1 cellular context compared by ENCODE assay signal in the genomic region with DNA sequence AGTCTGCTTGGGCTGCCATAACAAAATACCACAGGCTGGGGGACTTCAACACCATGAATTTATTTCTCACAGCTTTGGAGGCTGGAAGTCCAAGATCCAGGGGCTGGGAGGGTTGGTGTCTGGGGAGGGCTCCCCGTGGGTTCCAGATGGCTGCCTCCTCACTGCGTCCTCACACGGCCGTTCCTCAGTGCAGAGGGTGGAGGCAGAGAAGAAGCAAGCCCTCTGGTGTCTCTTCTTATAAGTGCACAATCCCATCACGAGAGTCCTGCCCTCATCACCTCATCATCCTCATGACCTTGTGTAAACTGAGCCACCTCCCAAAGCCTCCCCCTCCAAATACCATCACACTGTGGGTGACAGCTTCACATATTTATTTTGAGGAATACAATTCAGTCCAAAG.
TF ChIP-seq lines count a peak whose summit lies in the region.

No MANE protein-coding gene starts in this region.

TF ChIP-seq in H1, 55 proteins besides CTCF, POLR2A, EP300 and RAD21 (continued from another document):
- TF ChIP-seq GABPA (IDR thresholded peaks at IDR 0.05; ENCODE audit: borderline replicate concordance, insufficient read depth, low read length) (no peak), YY1 (IDR thresholded peaks at IDR 0.05; ENCODE audit: low read depth, low read length) (no peak), RBBP5 (IDR thresholded peaks at IDR 0.05; ENCODE audit: borderline replicate concordance, low read depth, low read length) (no peak), CBX5 (IDR thresholded peaks at IDR 0.05; ENCODE audit: low read depth, low read length) (no peak), RXRA (IDR thresholded peaks at IDR 0.05; ENCODE audit: insufficient read depth, low read depth, low read length) (no peak), SIRT6 (IDR thresholded peaks at IDR 0.05; ENCODE audit: low read length) (no peak), EZH2 (IDR thresholded peaks at IDR 0.05; ENCODE audit: low read depth, low read length, severe bottlenecking) (no peak), ATF3 (IDR thresholded peaks at IDR 0.05; ENCODE audit: insufficient read depth, low read depth, low read length) (no peak), KDM1A (IDR thresholded peaks at IDR 0.05; ENCODE audit: borderline replicate concordance, low read length) (no peak), HDAC2 (IDR thresholded peaks at IDR 0.05; ENCODE audit: borderline replicate concordance in 1 of 2, low read depth in 2 of 2, low read length in 2 of 2) (no peak)
- TF ChIP-seq, protein P1, sequence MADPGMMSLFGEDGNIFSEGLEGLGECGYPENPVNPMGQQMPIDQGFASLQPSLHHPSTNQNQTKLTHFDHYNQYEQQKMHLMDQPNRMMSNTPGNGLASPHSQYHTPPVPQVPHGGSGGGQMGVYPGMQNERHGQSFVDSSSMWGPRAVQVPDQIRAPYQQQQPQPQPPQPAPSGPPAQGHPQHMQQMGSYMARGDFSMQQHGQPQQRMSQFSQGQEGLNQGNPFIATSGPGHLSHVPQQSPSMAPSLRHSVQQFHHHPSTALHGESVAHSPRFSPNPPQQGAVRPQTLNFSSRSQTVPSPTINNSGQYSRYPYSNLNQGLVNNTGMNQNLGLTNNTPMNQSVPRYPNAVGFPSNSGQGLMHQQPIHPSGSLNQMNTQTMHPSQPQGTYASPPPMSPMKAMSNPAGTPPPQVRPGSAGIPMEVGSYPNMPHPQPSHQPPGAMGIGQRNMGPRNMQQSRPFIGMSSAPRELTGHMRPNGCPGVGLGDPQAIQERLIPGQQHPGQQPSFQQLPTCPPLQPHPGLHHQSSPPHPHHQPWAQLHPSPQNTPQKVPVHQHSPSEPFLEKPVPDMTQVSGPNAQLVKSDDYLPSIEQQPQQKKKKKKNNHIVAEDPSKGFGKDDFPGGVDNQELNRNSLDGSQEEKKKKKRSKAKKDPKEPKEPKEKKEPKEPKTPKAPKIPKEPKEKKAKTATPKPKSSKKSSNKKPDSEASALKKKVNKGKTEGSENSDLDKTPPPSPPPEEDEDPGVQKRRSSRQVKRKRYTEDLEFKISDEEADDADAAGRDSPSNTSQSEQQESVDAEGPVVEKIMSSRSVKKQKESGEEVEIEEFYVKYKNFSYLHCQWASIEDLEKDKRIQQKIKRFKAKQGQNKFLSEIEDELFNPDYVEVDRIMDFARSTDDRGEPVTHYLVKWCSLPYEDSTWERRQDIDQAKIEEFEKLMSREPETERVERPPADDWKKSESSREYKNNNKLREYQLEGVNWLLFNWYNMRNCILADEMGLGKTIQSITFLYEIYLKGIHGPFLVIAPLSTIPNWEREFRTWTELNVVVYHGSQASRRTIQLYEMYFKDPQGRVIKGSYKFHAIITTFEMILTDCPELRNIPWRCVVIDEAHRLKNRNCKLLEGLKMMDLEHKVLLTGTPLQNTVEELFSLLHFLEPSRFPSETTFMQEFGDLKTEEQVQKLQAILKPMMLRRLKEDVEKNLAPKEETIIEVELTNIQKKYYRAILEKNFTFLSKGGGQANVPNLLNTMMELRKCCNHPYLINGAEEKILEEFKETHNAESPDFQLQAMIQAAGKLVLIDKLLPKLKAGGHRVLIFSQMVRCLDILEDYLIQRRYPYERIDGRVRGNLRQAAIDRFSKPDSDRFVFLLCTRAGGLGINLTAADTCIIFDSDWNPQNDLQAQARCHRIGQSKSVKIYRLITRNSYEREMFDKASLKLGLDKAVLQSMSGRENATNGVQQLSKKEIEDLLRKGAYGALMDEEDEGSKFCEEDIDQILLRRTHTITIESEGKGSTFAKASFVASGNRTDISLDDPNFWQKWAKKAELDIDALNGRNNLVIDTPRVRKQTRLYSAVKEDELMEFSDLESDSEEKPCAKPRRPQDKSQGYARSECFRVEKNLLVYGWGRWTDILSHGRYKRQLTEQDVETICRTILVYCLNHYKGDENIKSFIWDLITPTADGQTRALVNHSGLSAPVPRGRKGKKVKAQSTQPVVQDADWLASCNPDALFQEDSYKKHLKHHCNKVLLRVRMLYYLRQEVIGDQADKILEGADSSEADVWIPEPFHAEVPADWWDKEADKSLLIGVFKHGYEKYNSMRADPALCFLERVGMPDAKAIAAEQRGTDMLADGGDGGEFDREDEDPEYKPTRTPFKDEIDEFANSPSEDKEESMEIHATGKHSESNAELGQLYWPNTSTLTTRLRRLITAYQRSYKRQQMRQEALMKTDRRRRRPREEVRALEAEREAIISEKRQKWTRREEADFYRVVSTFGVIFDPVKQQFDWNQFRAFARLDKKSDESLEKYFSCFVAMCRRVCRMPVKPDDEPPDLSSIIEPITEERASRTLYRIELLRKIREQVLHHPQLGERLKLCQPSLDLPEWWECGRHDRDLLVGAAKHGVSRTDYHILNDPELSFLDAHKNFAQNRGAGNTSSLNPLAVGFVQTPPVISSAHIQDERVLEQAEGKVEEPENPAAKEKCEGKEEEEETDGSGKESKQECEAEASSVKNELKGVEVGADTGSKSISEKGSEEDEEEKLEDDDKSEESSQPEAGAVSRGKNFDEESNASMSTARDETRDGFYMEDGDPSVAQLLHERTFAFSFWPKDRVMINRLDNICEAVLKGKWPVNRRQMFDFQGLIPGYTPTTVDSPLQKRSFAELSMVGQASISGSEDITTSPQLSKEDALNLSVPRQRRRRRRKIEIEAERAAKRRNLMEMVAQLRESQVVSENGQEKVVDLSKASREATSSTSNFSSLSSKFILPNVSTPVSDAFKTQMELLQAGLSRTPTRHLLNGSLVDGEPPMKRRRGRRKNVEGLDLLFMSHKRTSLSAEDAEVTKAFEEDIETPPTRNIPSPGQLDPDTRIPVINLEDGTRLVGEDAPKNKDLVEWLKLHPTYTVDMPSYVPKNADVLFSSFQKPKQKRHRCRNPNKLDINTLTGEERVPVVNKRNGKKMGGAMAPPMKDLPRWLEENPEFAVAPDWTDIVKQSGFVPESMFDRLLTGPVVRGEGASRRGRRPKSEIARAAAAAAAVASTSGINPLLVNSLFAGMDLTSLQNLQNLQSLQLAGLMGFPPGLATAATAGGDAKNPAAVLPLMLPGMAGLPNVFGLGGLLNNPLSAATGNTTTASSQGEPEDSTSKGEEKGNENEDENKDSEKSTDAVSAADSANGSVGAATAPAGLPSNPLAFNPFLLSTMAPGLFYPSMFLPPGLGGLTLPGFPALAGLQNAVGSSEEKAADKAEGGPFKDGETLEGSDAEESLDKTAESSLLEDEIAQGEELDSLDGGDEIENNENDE (IDR thresholded peaks at IDR 0.05; ENCODE audit: insufficient replicate concordance, low read length), result no peak
